8 cellular contexts compared by ENCODE assay signal in genomic region chr11:118998822-118999221, GRCh38. TPM values are rescaled to one million over a fixed set of nuclear protein-coding genes. Genes with fewer than 3 reads are reported as not detected.
A peak's percentile ranks its signal among the peaks of the same experiment; 100 is the strongest.
DNase-seq lines count a peak whose midpoint lies in the region; ATAC-seq and TF ChIP-seq lines count a peak whose summit lies in the region.

No MANE protein-coding gene starts in this region.

- H3K9me3 Mint-ChIP-seq in activated naive CD8-positive, alpha-beta T cell treated with anti-CD3 and anti-CD28 coated beads for 36 hours = no peaks in the 10 kb centered on the region

- no peaks in the 10 kb centered on the region for H4K20me1 ChIP-seq in HCT116 (ENCODE audit: insufficient read depth)

- no peaks in the 10 kb centered on the region for H3K9me3 ChIP-seq in HCT116 (ENCODE audit: control insufficient read depth in 1 of 2, insufficient read depth in 1 of 2, low read depth in 1 of 2, low read length in 2 of 2)
- H3K9me3 ChIP-seq in suprapubic skin = no peaks in the 10 kb centered on the region

- H3K9me2 ChIP-seq in HCT116 (ENCODE audit: insufficient read depth) = no peaks in the 10 kb centered on the region

- peaks cover 42% of the 10 kb centered on the region for H3K36me3 Mint-ChIP-seq in activated naive CD8-positive, alpha-beta T cell treated with anti-CD3 and anti-CD28 coated beads for 36 hours

- H3K36me3 ChIP-seq in HCT116 (ENCODE audit: control insufficient read depth in 1 of 2, insufficient read depth in 2 of 2, low read length in 2 of 2) (peaks cover 13 to 27% of the 10 kb centered on the region in 2 experiments), suprapubic skin (peaks cover 36% of the 10 kb centered on the region)

- peak overlapping the region; percentile 100 for H3K4me3 Mint-ChIP-seq in activated naive CD8-positive, alpha-beta T cell treated with anti-CD3 and anti-CD28 coated beads for 36 hours

- intact Hi-C loops in HCT116 (cut with micrococcal nuclease) = no loop called here

- H3K27ac ChIP-seq in HCT116 (ENCODE audit: low read depth, low read length) (peak overlapping the region; percentile 96), suprapubic skin (peak overlapping the region; percentile 81)

- H3K79me2 ChIP-seq in HCT116 (ENCODE audit: insufficient read depth, low read length) = peaks cover 75% of the 10 kb centered on the region

- 36% methylated on average over 6 of the region's 6 CpGs for WGBS in suprapubic skin

- no peak for TF ChIP-seq EP300 in suprapubic skin (IDR thresholded peaks at IDR 0.05)

- no peak for TF ChIP-seq RAD21 in HCT116 (IDR thresholded peaks at IDR 0.05; ENCODE audit: low read depth)

- RAD21 ChIA-PET in HCT116 (lab: Charles Lee; ENCODE audit: low non-redundant PET in 1 of 2, low total read pairs in 2 of 2, uncharacterized antibody in 2 of 2, unreplicated experiment in 2 of 2) = no interaction called here

- DNase-seq in A172 (ENCODE audit: low spot score) (peak; percentile 87), HCT116 (ENCODE audit: low read depth, low spot score) (peak; percentile 74), islet precursor cell (peak; percentile 90), suprapubic skin (ENCODE audit: low spot score in 2 of 2) (no peak), NCI-H1694 treated with DMSO at 0.1 percent for 48 hours (lab: John Stamatoyannopoulos, UW) (no peak)
- no peak for DNase-seq in activated naive CD8-positive, alpha-beta T cell treated with anti-CD3 and anti-CD28 coated beads for 36 hours
- DNase-seq in activated effector memory CD4-positive, alpha-beta T cell treated with Interleukin-2 at 50 U/mL for 16 hours = no peak

- CTCF ChIA-PET in HCT116 (lab: Charles Lee) = no interaction called here

- TF ChIP-seq POLR2A in HCT116 (IDR thresholded peaks at IDR 0.05; ENCODE audit: borderline replicate concordance, extremely low read depth, insufficient read depth, insufficient read length) (no peak), suprapubic skin (IDR thresholded peaks at IDR 0.05) (no peak)

- H3K4me1 Mint-ChIP-seq in activated naive CD8-positive, alpha-beta T cell treated with anti-CD3 and anti-CD28 coated beads for 36 hours = peaks cover 23% of the 10 kb centered on the region

- ATAC-seq in HCT116 = peak; percentile 39
- no peak for ATAC-seq in GM21723 (IDR thresholded peaks at IDR 0.05; ENCODE audit: unreplicated experiment)

- no peaks in the 10 kb centered on the region for H3K27me3 ChIP-seq in HCT116 (ENCODE audit: insufficient read depth, low read length)
- H3K27me3 ChIP-seq in suprapubic skin = no peaks in the 10 kb centered on the region

- TF ChIP-seq CTCF in HCT116 (IDR thresholded peaks at IDR 0.05 in 2 of 3, conservative IDR thresholded peaks at IDR 0.05 in 1 of 3; ENCODE audit: borderline replicate concordance in 1 of 3, insufficient read depth in 1 of 3, low read depth in 2 of 3, low read length in 2 of 3) = no peak
- TF ChIP-seq CTCF in suprapubic skin (IDR thresholded peaks at IDR 0.05) = no peak

- POLR2A ChIA-PET in HCT116 (lab: Charles Lee) = interaction anchor here (0.6 kb wide), 1 partner anchor 327 kb away, joined by 5 read pairs; no protein-coding TSS in a partner anchor

- H2AFZ ChIP-seq in HCT116 (ENCODE audit: low read depth, low read length, poor library complexity, severe bottlenecking) = no peak overlapping the region

- H3K4me1 ChIP-seq in HCT116 (ENCODE audit: control insufficient read depth in 1 of 2, insufficient read depth in 2 of 2, low read length in 2 of 2) = peaks cover 15 to 46% of the 10 kb centered on the region in 2 experiments
- peaks cover 32% of the 10 kb centered on the region for H3K4me1 ChIP-seq in suprapubic skin

- peak overlapping the region; percentile 99 for H3K27ac Mint-ChIP-seq in activated naive CD8-positive, alpha-beta T cell treated with anti-CD3 and anti-CD28 coated beads for 36 hours

- peak overlapping the region; percentile 97 for H3K4me2 ChIP-seq in HCT116 (ENCODE audit: low read length)

- no peaks in the 10 kb centered on the region for H3K27me3 Mint-ChIP-seq in activated naive CD8-positive, alpha-beta T cell treated with anti-CD3 and anti-CD28 coated beads for 36 hours

- peak overlapping the region; percentile 90 for H3K9ac ChIP-seq in HCT116 (ENCODE audit: low read length)

- H3K4me3 ChIP-seq in HCT116 (replicated peaks in 1 of 2; ENCODE audit: low read depth in 1 of 2, low read length in 2 of 2) = peak overlapping the region; percentile 90
- peak overlapping the region; percentile 83 for H3K4me3 ChIP-seq in suprapubic skin

- BruUV-seq in HCT116 (replicated peaks; lab: Mats Ljungman, UMichigan) = no TSS peak

TF ChIP-seq in HCT116, 20 proteins besides CTCF, POLR2A, EP300 and RAD21 (continues in another document):
- no peak for TF ChIP-seq POLR2AphosphoS5 (IDR thresholded peaks at IDR 0.05; ENCODE audit: low read depth, low read length)
- TF ChIP-seq EZH2phosphoT487 (IDR thresholded peaks at IDR 0.05; ENCODE audit: borderline replicate concordance) = no peak
- TF ChIP-seq ZNF274 (IDR thresholded peaks at IDR 0.05; ENCODE audit: low read depth, low read length) = no peak
- TF ChIP-seq JUND (IDR thresholded peaks at IDR 0.05) = peak; percentile 86
- peak; percentile 88 for TF ChIP-seq FOSL1 (IDR thresholded peaks at IDR 0.05; ENCODE audit: low read depth)
- peak; percentile 48; the same call in 1 of the 2 replicates for TF ChIP-seq SIN3A (IDR thresholded peaks at IDR 0.05; ENCODE audit: low read depth)
- no peak for TF ChIP-seq REST (IDR thresholded peaks at IDR 0.05; ENCODE audit: low read depth)
- TF ChIP-seq TCF7L2 (IDR thresholded peaks at IDR 0.05; ENCODE audit: borderline replicate concordance, extremely low read depth, insufficient read depth, insufficient read length) = peak; percentile 76

RNA-seq across cellular contexts. Expression of gene CENATAC, which starts 0.9 kb away (rescaled TPM):
- 24.9 and 45.6 TPM in 2 replicates for total RNA-seq in A172 (2014; rRNA removed; shearing (Covaris generic))
- total RNA-seq in HCT116 (2021; ENCODE audit: unreplicated experiment) (28.9 TPM), suprapubic skin (100 to 1,000 TPM in 1 of 4 donors, 10 to 100 TPM in 3; 26.0 to 136 (median 49.8) TPM)
- 7.5 and 9.0 TPM in 2 replicates for polyA plus RNA-seq in HCT116 (2012)
- total RNA-seq in activated naive CD8-positive, alpha-beta T cell treated with anti-CD3 and anti-CD28 coated beads for 36 hours = 10 to 100 TPM; 24.8 to 28.3 TPM

RNA-seq across cellular contexts. Expression of gene RPS25, which starts 19.3 kb away (rescaled TPM):
- total RNA-seq in A172 (2014; rRNA removed; shearing (Covaris generic)) = 789 and 797 TPM in 2 replicates
- 1,404 TPM for total RNA-seq in HCT116 (2021; ENCODE audit: unreplicated experiment)
- polyA plus RNA-seq in HCT116 (2012) = 647 and 867 TPM in 2 replicates
- total RNA-seq in activated naive CD8-positive, alpha-beta T cell treated with anti-CD3 and anti-CD28 coated beads for 36 hours = 1,000 to 10,000 TPM; 1,524 to 1,591 TPM
- total RNA-seq in suprapubic skin = 1,000 to 10,000 TPM; 1,926 to 3,368 (median 2,381) TPM

RNA-seq across cellular contexts. Expression of gene TRAPPC4, which starts 19.7 kb away (rescaled TPM):
- total RNA-seq in A172 (2014; rRNA removed; shearing (Covaris generic)) = 57.9 and 83.5 TPM in 2 replicates
- total RNA-seq in HCT116 (2021; ENCODE audit: unreplicated experiment) (61.6 TPM), suprapubic skin (10 to 100 TPM; 56.9 to 75.0 (median 63.9) TPM)
- polyA plus RNA-seq in HCT116 (2012) = 58.0 and 59.2 TPM in 2 replicates
- 100 to 1,000 TPM; 114 to 127 TPM for total RNA-seq in activated naive CD8-positive, alpha-beta T cell treated with anti-CD3 and anti-CD28 coated beads for 36 hours

RNA-seq across cellular contexts. Expression of gene FOXR1, which starts 27.3 kb away (rescaled TPM):
- not detected in 2 replicates for total RNA-seq in A172 (2014; rRNA removed; shearing (Covaris generic))
- not detected for total RNA-seq in HCT116 (2021; ENCODE audit: unreplicated experiment)
- polyA plus RNA-seq in HCT116 (2012) = not detected in 2 replicates
- not detected for total RNA-seq in activated naive CD8-positive, alpha-beta T cell treated with anti-CD3 and anti-CD28 coated beads for 36 hours
- not detected for total RNA-seq in suprapubic skin

RNA-seq across cellular contexts. Expression of gene SLC37A4, which starts 31.9 kb away (rescaled TPM):
- 5.0 and 7.5 TPM in 2 replicates for total RNA-seq in A172 (2014; rRNA removed; shearing (Covaris generic))
- total RNA-seq in HCT116 (2021; ENCODE audit: unreplicated experiment) (49.8 TPM), suprapubic skin (10 to 100 TPM; 17.8 to 24.5 (median 20.5) TPM)
- polyA plus RNA-seq in HCT116 (2012) = 49.7 and 62.0 TPM in 2 replicates
- total RNA-seq in activated naive CD8-positive, alpha-beta T cell treated with anti-CD3 and anti-CD28 coated beads for 36 hours = 10 to 100 TPM; 28.2 to 30.1 TPM

Comparison
In these comparisons a context has a peak if more than half of its experiments do, and no peak if none do; other contexts are left out.
1. DNase-seq: peak in A172 (single experiment), HCT116 (single experiment) and islet precursor cell (single experiment); none in activated naive CD8-positive, alpha-beta T cell treated with anti-CD3 and anti-CD28 coated beads for 36 hours (single experiment), suprapubic skin (0 of 2), activated effector memory CD4-positive, alpha-beta T cell treated with Interleukin-2 at 50 U/mL for 16 hours (single experiment) and NCI-H1694 treated with DMSO at 0.1 percent for 48 hours (single experiment).